ENCODE assay signal across 9 cellular contexts in genomic region chr11:96211433-96211832, GRCh38.
DNase-seq lines count a peak whose midpoint lies in the region; ATAC-seq and TF ChIP-seq lines count a peak whose summit lies in the region.
"Had no signal": no experiment of that assay in that cellular context is flagged by ENCODE, and none has a peak within 500 bp of the region (broad histone marks: within the 10 kb centered on the region; RNA-seq: fewer than 3 reads in every experiment).

No MANE protein-coding gene starts in this region.

- H3K36me3 Mint-ChIP-seq in Caco-2 (ENCODE audit: insufficient read depth, unreplicated experiment) (peaks cover under 1% of the 10 kb centered on the region), natural killer cell (no peaks in the 10 kb centered on the region)
- H3K36me3 Mint-ChIP-seq in activated naive CD8-positive, alpha-beta T cell = peaks cover 2% of the 10 kb centered on the region

- H3K36me3 ChIP-seq in ACC112 (ENCODE audit: insufficient read depth, low read length) = no peaks in the 10 kb centered on the region; the same call in 1 of the 2 replicates
- no peaks in the 10 kb centered on the region for H3K36me3 ChIP-seq in Caco-2 (ENCODE audit: control insufficient read depth, insufficient read depth, low read length)

- in situ Hi-C loops in KBM-7 (cut with MboI; ENCODE audit: low pct_unique_long_range_greater_than_20kb, low sequenced_read_pairs) = no loop called here

- H3K4me1 Mint-ChIP-seq in Caco-2 (ENCODE audit: low read depth, unreplicated experiment) (peaks cover 44% of the 10 kb centered on the region), natural killer cell (peaks cover 55 to 62% of the 10 kb centered on the region in 2 donors)
- H3K4me1 Mint-ChIP-seq in activated naive CD8-positive, alpha-beta T cell (ENCODE audit: low read depth) = peaks cover 93% of the 10 kb centered on the region

- no peak overlapping the region for H2AFZ ChIP-seq in ACC112 (ENCODE audit: low read length, unreplicated experiment)

- ATAC-seq in natural killer cell (peak; percentile 31 to 48 (median 37)), GM19452 (IDR thresholded peaks at IDR 0.05; ENCODE audit: unreplicated experiment) (no peak), GM21390 (IDR thresholded peaks at IDR 0.05; ENCODE audit: unreplicated experiment) (no peak), HG03159 (IDR thresholded peaks at IDR 0.05; ENCODE audit: unreplicated experiment) (no peak)
- ATAC-seq: PC-3 had no signal

- no peaks in the 10 kb centered on the region for H3K9me3 ChIP-seq in Caco-2

- POLR2A ChIA-PET in Caco-2 (lab: Charles Lee) = interaction anchor here (0.6 kb wide), 1 partner anchor 10 kb away, joined by 3 read pairs; no protein-coding TSS in a partner anchor

- no peaks in the 10 kb centered on the region for H3K27me3 ChIP-seq in ACC112 (ENCODE audit: insufficient read depth, low read length)
- H3K27me3 ChIP-seq in Caco-2 (replicated peaks; ENCODE audit: control insufficient read depth, insufficient read depth, low read length) = no peaks in the 10 kb centered on the region

- peaks cover 70% of the 10 kb centered on the region for H3K79me2 ChIP-seq in ACC112 (ENCODE audit: control insufficient read depth, insufficient read depth, low read length, unreplicated experiment)

- no peak for TF ChIP-seq CTCF in Caco-2 (IDR thresholded peaks at IDR 0.05; ENCODE audit: insufficient read depth in 1 of 2, low read depth in 1 of 2, low read length in 1 of 2, severe bottlenecking in 1 of 2, unreplicated experiment in 1 of 2)
- TF ChIP-seq CTCF in natural killer cell (IDR thresholded peaks at IDR 0.05) = no peak

- DNase-seq in Caco-2 (no peak), natural killer cell (no peak), KBM-7 (no peak)
- DNase-seq: PC-3 had no signal

- H3K27ac ChIP-seq in ACC112 (ENCODE audit: low read depth, low read length) = peak overlapping the region; percentile 96

- no peak overlapping the region for H3K4me3 ChIP-seq in ACC112 (ENCODE audit: low read depth, low read length)
- H3K4me3 ChIP-seq in Caco-2 (ENCODE audit: low read depth, low read length) = no peak overlapping the region

- H3K4me1 ChIP-seq in ACC112 (ENCODE audit: control insufficient read depth, insufficient read depth, low read length, unreplicated experiment) (peaks cover 75% of the 10 kb centered on the region), Caco-2 (peaks cover 41% of the 10 kb centered on the region)

- H3K27ac Mint-ChIP-seq in Caco-2 (ENCODE audit: unreplicated experiment) (no peak overlapping the region), natural killer cell (peak overlapping the region; percentile 53 to 90)
- peak overlapping the region; percentile 97 for H3K27ac Mint-ChIP-seq in activated naive CD8-positive, alpha-beta T cell

- CTCF ChIA-PET in Caco-2 (lab: Charles Lee) = no interaction called here

- intact Hi-C loops in Caco-2 (cut with micrococcal nuclease; ENCODE audit: unreplicated experiment) = no loop called here
- intact Hi-C loops in natural killer cell (cut with micrococcal nuclease) = loop anchor here (5.0 kb wide), 1 partner anchor 1699 kb away; the partner anchor contains the start of gene C11orf97

- H3K4me3 Mint-ChIP-seq in Caco-2 (ENCODE audit: unreplicated experiment) (peak overlapping the region; percentile 0), natural killer cell (peak overlapping the region; percentile 59)
- H3K4me3 Mint-ChIP-seq in activated naive CD8-positive, alpha-beta T cell = peak overlapping the region; percentile 77

- H3K9me3 Mint-ChIP-seq in Caco-2 (ENCODE audit: unreplicated experiment) (no peaks in the 10 kb centered on the region), natural killer cell (no peaks in the 10 kb centered on the region)
- H3K9me3 Mint-ChIP-seq in activated naive CD8-positive, alpha-beta T cell (ENCODE audit: low read depth) = no peaks in the 10 kb centered on the region

- BruUV-seq in Caco-2 (replicated peaks; lab: Mats Ljungman, UMichigan) = no TSS peak

- H3K27me3 Mint-ChIP-seq in Caco-2 (ENCODE audit: insufficient read depth, unreplicated experiment) (no peaks in the 10 kb centered on the region), natural killer cell (ENCODE audit: low read depth in 2 of 2) (no peaks in the 10 kb centered on the region)
- H3K27me3 Mint-ChIP-seq in activated naive CD8-positive, alpha-beta T cell = no peaks in the 10 kb centered on the region

Comparison
In these comparisons a context has a peak if more than half of its experiments do, and no peak if none do; other contexts are left out.
1. H3K4me3 Mint-ChIP-seq: peak in every context shown above with its lines; median percentile 77 in activated naive CD8-positive, alpha-beta T cell; 59 in natural killer cell; 0 in Caco-2.
2. ATAC-seq: peak in natural killer cell (3 of 3); none in GM19452 (single experiment), GM21390 (single experiment) and HG03159 (single experiment).